Comparison of ENCODE assay signal across 1 cellular context in the genomic region with DNA sequence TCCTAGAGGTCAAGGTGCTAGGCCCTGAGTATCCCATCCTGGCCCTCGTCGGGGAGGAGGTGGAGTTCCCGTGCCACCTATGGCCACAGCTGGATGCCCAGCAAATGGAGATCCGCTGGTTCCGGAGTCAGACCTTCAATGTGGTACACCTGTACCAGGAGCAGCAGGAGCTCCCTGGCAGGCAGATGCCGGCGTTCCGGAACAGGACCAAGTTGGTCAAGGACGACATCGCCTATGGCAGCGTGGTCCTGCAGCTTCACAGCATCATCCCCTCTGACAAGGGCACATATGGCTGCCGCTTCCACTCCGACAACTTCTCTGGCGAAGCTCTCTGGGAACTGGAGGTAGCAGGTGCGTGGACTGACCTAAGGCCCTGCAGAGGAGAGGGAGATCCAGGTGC.
TF ChIP-seq lines count a peak whose summit lies in the region.

No MANE protein-coding gene starts in this region.

TF ChIP-seq in K562, 482 proteins besides CTCF, POLR2A, EP300 and RAD21:
- TF ChIP-seq IFI16 (CRISPR knock-in tag; IDR thresholded peaks at IDR 0.05) (no peak), WHSC1 (IDR thresholded peaks at IDR 0.05; ENCODE audit: low read length) (no peak), RFX7 (CRISPR knock-in tag; IDR thresholded peaks at IDR 0.05) (no peak), ZNF384 (IDR thresholded peaks at IDR 0.05; ENCODE audit: low read depth, low read length) (no peak), ARHGAP35 (IDR thresholded peaks at IDR 0.05; ENCODE audit: partially characterized antibody) (no peak), CEBPB (tag; IDR thresholded peaks at IDR 0.05) (no peak), ZNF24 (IDR thresholded peaks at IDR 0.05) (no peak)
- TF ChIP-seq, protein P1, sequence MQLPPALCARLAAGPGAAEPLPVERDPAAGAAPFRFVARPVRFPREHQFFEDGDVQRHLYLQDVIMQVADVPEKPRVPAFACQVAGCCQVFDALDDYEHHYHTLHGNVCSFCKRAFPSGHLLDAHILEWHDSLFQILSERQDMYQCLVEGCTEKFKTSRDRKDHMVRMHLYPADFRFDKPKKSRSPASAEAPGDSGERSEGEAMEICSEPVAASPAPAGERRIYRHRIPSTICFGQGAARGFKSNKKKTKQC (CRISPR knock-in tag; IDR thresholded peaks at IDR 0.05) = no peak
TF ChIP-seq in K562: peak in this region for 0.
